Comparison of ENCODE assay signal across 1 cellular context in genomic region chrX:12423346-12423745, GRCh38.
TF ChIP-seq lines count a peak whose summit lies in the region.

No MANE protein-coding gene starts in this region.

TF ChIP-seq in HEK293, 187 proteins besides CTCF, POLR2A, EP300 and RAD21 (continued from another document):
- TF ChIP-seq ZBTB10 (tag by site-specific recombination; IDR thresholded peaks at IDR 0.05) = no peak
- no peak for TF ChIP-seq MEIS1 (CRISPR knock-in tag; IDR thresholded peaks at IDR 0.05; ENCODE audit: borderline replicate concordance)
